ENCODE assay signal across 19 cellular contexts in the genomic region with DNA sequence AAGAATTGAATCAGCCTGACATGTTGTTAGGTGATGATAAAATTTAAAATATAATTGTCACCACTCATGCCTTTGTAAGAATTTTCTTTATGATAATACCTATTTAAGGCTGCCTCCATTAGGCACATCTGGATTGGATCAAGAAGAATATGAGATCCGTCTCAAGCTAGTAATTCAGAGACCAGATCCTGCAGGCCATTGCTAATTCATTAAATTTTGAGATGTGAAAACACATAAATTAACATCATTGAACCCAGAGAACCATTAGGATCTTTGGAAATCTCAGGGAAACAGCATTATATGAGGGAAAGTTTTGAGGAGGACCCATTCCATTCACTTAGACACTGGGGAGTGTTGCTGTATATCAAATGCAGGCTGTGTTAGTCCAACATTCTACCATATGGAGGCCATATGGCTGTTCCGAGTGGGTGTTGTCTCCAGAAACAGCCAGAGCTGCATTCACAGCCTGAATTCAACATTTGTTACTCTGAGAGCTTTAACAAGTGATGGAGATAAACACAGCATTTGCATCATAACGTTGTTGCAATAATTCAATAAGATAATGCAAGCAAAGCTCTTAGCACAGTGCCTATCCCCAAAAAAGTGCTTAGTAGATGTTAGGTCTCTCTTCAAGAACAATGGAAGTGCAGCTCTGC.
"Had no signal": no experiment of that assay in that cellular context is flagged by ENCODE, and none has a peak within 500 bp of the region (broad histone marks: within the 10 kb centered on the region; RNA-seq: fewer than 3 reads in every experiment).

No MANE protein-coding gene starts in this region.

- ATAC-seq: activated CD8-positive, alpha-beta T cell treated with anti-CD3 and anti-CD28 coated beads for 36 hours; body of pancreas; effector memory CD8-positive, alpha-beta T cell; left cardiac atrium; naive thymus-derived CD8-positive, alpha-beta T cell; T-cell had no signal

- H3K79me2 ChIP-seq: hepatocyte had no signal

- DNase-seq: activated CD4-positive, alpha-beta T cell treated with anti-CD3 and anti-CD28 coated beads, Interleukin-2, amount 10 ng/mL, durations not matched to agents 24 days and 14 days; activated CD4-positive, CD25-positive, alpha-beta regulatory T cell; activated CD8-positive, alpha-beta T cell treated with anti-CD3 and anti-CD28 coated beads for 36 hours; activated naive CD4-positive, alpha-beta T cell treated with Interleukin-2 at 50 U/mL for 16 hours; activated T-cell treated with anti-CD3 and anti-CD28 coated beads, Interleukin-2, amount 50 U/mL, for 24 hours; body of pancreas; caudate nucleus; effector memory CD8-positive, alpha-beta T cell; left cardiac atrium; mesendoderm; naive thymus-derived CD8-positive, alpha-beta T cell; stimulated activated CD4-positive, alpha-beta T cell treated with anti-CD3 and anti-CD28 coated beads, Interleukin-2, amount 100 ng/mL, for 24 hours; T-cell; transverse colon; uterus had no signal

- H3K36me3 ChIP-seq: suprapubic skin, transverse colon, uterus had no signal

- H3K36me3 Mint-ChIP-seq: naive thymus-derived CD8-positive, alpha-beta T cell; T-cell had no signal

- H3K4me3 Mint-ChIP-seq: activated CD4-positive, alpha-beta T cell treated with anti-CD3 and anti-CD28 coated beads, Interleukin-2, amount 10 ng/mL, durations not matched to agents 24 days and 14 days; activated CD8-positive, alpha-beta T cell treated with anti-CD3 and anti-CD28 coated beads for 36 hours; activated T-cell treated with anti-CD3 and anti-CD28 coated beads, Interleukin-2, amount 50 U/mL, for 24 hours; effector memory CD8-positive, alpha-beta T cell; naive thymus-derived CD8-positive, alpha-beta T cell; stimulated activated naive CD8-positive, alpha-beta T cell treated with anti-CD3 and anti-CD28 coated beads, Interleukin-15, Interleukin-2, amounts not matched to agents 100 ng/mL and 50 ng/mL, for 24 hours; T-cell had no signal

- H3K4me2 ChIP-seq: hepatocyte had no signal

- H3K4me3 ChIP-seq: body of pancreas, hepatocyte, suprapubic skin, transverse colon, uterus had no signal

- H3K27ac ChIP-seq: body of pancreas, hepatocyte, suprapubic skin, transverse colon, uterus had no signal

- H3K4me1 Mint-ChIP-seq: activated CD4-positive, alpha-beta T cell treated with anti-CD3 and anti-CD28 coated beads, Interleukin-2, amount 10 ng/mL, durations not matched to agents 24 days and 14 days; naive thymus-derived CD8-positive, alpha-beta T cell; T-cell had no signal

- H3K27me3 Mint-ChIP-seq: activated CD8-positive, alpha-beta T cell treated with anti-CD3 and anti-CD28 coated beads for 36 hours; activated T-cell treated with anti-CD3 and anti-CD28 coated beads, Interleukin-2, amount 50 U/mL, for 24 hours; stimulated activated naive CD8-positive, alpha-beta T cell treated with anti-CD3 and anti-CD28 coated beads, Interleukin-15, Interleukin-2, amounts not matched to agents 100 ng/mL and 50 ng/mL, for 24 hours had no signal

- H3K27ac Mint-ChIP-seq: activated CD4-positive, alpha-beta T cell treated with anti-CD3 and anti-CD28 coated beads, Interleukin-2, amount 10 ng/mL, durations not matched to agents 24 days and 14 days; activated CD8-positive, alpha-beta T cell treated with anti-CD3 and anti-CD28 coated beads for 36 hours; activated T-cell treated with anti-CD3 and anti-CD28 coated beads, Interleukin-2, amount 50 U/mL, for 24 hours; activated T-helper 2 cell treated with anti-CD3 and anti-CD28 coated beads, Interferon-gamma antibody, Interleukin-2, Interleukin-4, amounts not matched to agents 10 μg/mL and 5 μg/mL and 100 μg/mL, durations not matched to agents 14 hours and 24 hours and 36 hours; effector memory CD8-positive, alpha-beta T cell; naive thymus-derived CD8-positive, alpha-beta T cell; stimulated activated naive CD8-positive, alpha-beta T cell treated with anti-CD3 and anti-CD28 coated beads, Interleukin-15, Interleukin-2, amounts not matched to agents 100 ng/mL and 50 ng/mL, for 24 hours; T-cell had no signal

- H3K4me1 ChIP-seq: body of pancreas, suprapubic skin, transverse colon, uterus had no signal

- H3K9me3 Mint-ChIP-seq: activated CD8-positive, alpha-beta T cell treated with anti-CD3 and anti-CD28 coated beads for 36 hours; activated T-cell treated with anti-CD3 and anti-CD28 coated beads, Interleukin-2, amount 50 U/mL, for 24 hours; activated T-helper 2 cell treated with anti-CD3 and anti-CD28 coated beads, Interferon-gamma antibody, Interleukin-2, Interleukin-4, amounts not matched to agents 10 μg/mL and 5 μg/mL and 100 μg/mL, durations not matched to agents 14 hours and 24 hours and 36 hours; effector memory CD8-positive, alpha-beta T cell; naive thymus-derived CD8-positive, alpha-beta T cell; stimulated activated naive CD8-positive, alpha-beta T cell treated with anti-CD3 and anti-CD28 coated beads, Interleukin-15, Interleukin-2, amounts not matched to agents 100 ng/mL and 50 ng/mL, for 24 hours; T-cell had no signal

- H2AFZ ChIP-seq: hepatocyte had no signal

- H3K9me3 ChIP-seq: body of pancreas, suprapubic skin, transverse colon, uterus had no signal

- H3K27me3 ChIP-seq: body of pancreas, hepatocyte, suprapubic skin, transverse colon, uterus had no signal
